ENCODE assay signal across 1 cellular context in genomic region chr12:31536672-31537071, GRCh38.
TF ChIP-seq lines count a peak whose summit lies in the region.

No MANE protein-coding gene starts in this region.

TF ChIP-seq in IMR-90, 13 proteins besides CTCF, POLR2A, EP300 and RAD21:
- TF ChIP-seq, protein P1, sequence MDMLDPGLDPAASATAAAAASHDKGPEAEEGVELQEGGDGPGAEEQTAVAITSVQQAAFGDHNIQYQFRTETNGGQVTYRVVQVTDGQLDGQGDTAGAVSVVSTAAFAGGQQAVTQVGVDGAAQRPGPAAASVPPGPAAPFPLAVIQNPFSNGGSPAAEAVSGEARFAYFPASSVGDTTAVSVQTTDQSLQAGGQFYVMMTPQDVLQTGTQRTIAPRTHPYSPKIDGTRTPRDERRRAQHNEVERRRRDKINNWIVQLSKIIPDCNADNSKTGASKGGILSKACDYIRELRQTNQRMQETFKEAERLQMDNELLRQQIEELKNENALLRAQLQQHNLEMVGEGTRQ (IDR thresholded peaks at IDR 0.05; ENCODE audit: low read depth, low read length) = no peak
- TF ChIP-seq FOS (IDR thresholded peaks at IDR 0.05; ENCODE audit: low read depth, low read length) = no peak
- no peak for TF ChIP-seq MXI1 (IDR thresholded peaks at IDR 0.05; ENCODE audit: borderline replicate concordance, low read depth, low read length)
- no peak for TF ChIP-seq SMC3 (IDR thresholded peaks at IDR 0.05; ENCODE audit: low read depth, low read length)
- TF ChIP-seq ELK1 (IDR thresholded peaks at IDR 0.05; ENCODE audit: borderline replicate concordance, low read depth, low read length) = no peak
- no peak for TF ChIP-seq NFE2L2 (IDR thresholded peaks at IDR 0.05; ENCODE audit: low read depth, low read length)
- no peak for TF ChIP-seq CEBPB (IDR thresholded peaks at IDR 0.05; ENCODE audit: low read depth, low read length)
- TF ChIP-seq RFX5 (IDR thresholded peaks at IDR 0.05; ENCODE audit: low read depth, low read length) = no peak
- no peak for TF ChIP-seq CHD1 (IDR thresholded peaks at IDR 0.05; ENCODE audit: low read depth, low read length)
- no peak for TF ChIP-seq MAFK (IDR thresholded peaks at IDR 0.05; ENCODE audit: low read depth, low read length)
